9 cellular contexts compared by ENCODE assay signal in genomic region chr15:64844576-64845140, GRCh38. TPM values are rescaled to one million over a fixed set of nuclear protein-coding genes. Genes with fewer than 3 reads are reported as not detected.
DNase-seq lines count a peak whose midpoint lies in the region; TF ChIP-seq lines count a peak whose summit lies in the region.
"Had no signal": no experiment of that assay in that cellular context is flagged by ENCODE, and none has a peak within 500 bp of the region (broad histone marks: within the 10 kb centered on the region; RNA-seq: fewer than 3 reads in every experiment).

No MANE protein-coding gene starts in this region.

- POLR2A ChIA-PET in A673 (lab: Charles Lee; ENCODE audit: low non-redundant PET), result no interaction called here

- H3K4me1 ChIP-seq in iPS-15b (ENCODE audit: control insufficient read depth, insufficient read depth, low read length) (peaks cover 25% of the 10 kb centered on the region), suprapubic skin (peaks cover 66% of the 10 kb centered on the region), A673 (ENCODE audit: insufficient read depth, low read length, poor library complexity, severe bottlenecking) (peaks cover 8% of the 10 kb centered on the region)

- H3K9me3 ChIP-seq in iPS-15b (ENCODE audit: control insufficient read depth, insufficient read depth, low read length) (no peaks in the 10 kb centered on the region), suprapubic skin (no peaks in the 10 kb centered on the region), A673 (ENCODE audit: low read depth, low read length, poor library complexity, severe bottlenecking) (no peaks in the 10 kb centered on the region)

- no peaks in the 10 kb centered on the region for H3K27me3 ChIP-seq in iPS-15b (ENCODE audit: control insufficient read depth, insufficient read depth, low read length)
- no peaks in the 10 kb centered on the region for H3K27me3 ChIP-seq in suprapubic skin
- no peaks in the 10 kb centered on the region for H3K27me3 ChIP-seq in A673 (replicated peaks; ENCODE audit: insufficient read depth, low read depth, low read length, poor library complexity)

- TF ChIP-seq EP300 in suprapubic skin (IDR thresholded peaks at IDR 0.05), result no peak

- WGBS in suprapubic skin, result 41% methylated on average over 8 of the region's 8 CpGs

- H3K9ac ChIP-seq in iPS-15b (ENCODE audit: low read depth, low read length), result peak overlapping the region; percentile 57

- BruUV-seq in A673 (replicated peaks; lab: Mats Ljungman, UMichigan), result no TSS peak

- CTCF ChIA-PET in A673 (lab: Charles Lee), result no interaction called here

- no peak for TF ChIP-seq CTCF in suprapubic skin (IDR thresholded peaks at IDR 0.05)
- TF ChIP-seq CTCF in A673 (conservative IDR thresholded peaks at IDR 0.05; ENCODE audit: low read depth, low read length), result no peak

- DNase-seq in NCI-H82 (lab: John Stamatoyannopoulos, UW) (peak; percentile 62), NCI-H82 treated with DMSO at 0.1 percent for 48 hours (lab: John Stamatoyannopoulos, UW; ENCODE audit: unreplicated experiment) (no peak), suprapubic skin (ENCODE audit: low spot score in 2 of 2) (no peak), A673 (ENCODE audit: low spot score) (no peak), NCI-H2196 (lab: John Stamatoyannopoulos, UW; ENCODE audit: unreplicated experiment) (no peak), OCI-M2 (lab: John Stamatoyannopoulos, UW; ENCODE audit: unreplicated experiment) (no peak)
- DNase-seq in activated T-cell treated with anti-CD3 and anti-CD28 coated beads, Interleukin-2, amount 50 U/mL, for 48 hours, result peak; percentile 45 to 50
- DNase-seq: 8988T had no signal

- H3K4me3 ChIP-seq in iPS-15b (ENCODE audit: low read depth, low read length), result no peak overlapping the region
- peak overlapping the region; percentile 82 for H3K4me3 ChIP-seq in suprapubic skin
- no peak overlapping the region for H3K4me3 ChIP-seq in A673 (ENCODE audit: low read depth, low read length, poor library complexity, severe bottlenecking)

- TF ChIP-seq POLR2A in suprapubic skin (IDR thresholded peaks at IDR 0.05), result no peak

- H3K27ac ChIP-seq in suprapubic skin (peak overlapping the region; percentile 25), A673 (ENCODE audit: low read depth, low read length, poor library complexity, severe bottlenecking) (no peak overlapping the region)

- H3K36me3 ChIP-seq in iPS-15b (ENCODE audit: control insufficient read depth, insufficient read depth, low read length) (peaks cover 10% of the 10 kb centered on the region), suprapubic skin (peaks cover 14% of the 10 kb centered on the region), A673 (ENCODE audit: insufficient read depth, low read length, poor library complexity, severe bottlenecking) (no peaks in the 10 kb centered on the region)

- intact Hi-C loops in A673 (cut with micrococcal nuclease; ENCODE audit: unreplicated experiment), result no loop called here

RNA-seq across cellular contexts. Expression of gene PLEKHO2, which starts 2.9 kb away (rescaled TPM):
- 10 to 100 TPM in 1 of 4 donors, 1 to 10 TPM in 3; 6.7 to 13.8 (median 8.0) TPM for total RNA-seq in suprapubic skin
- 7.7 and 8.9 TPM in 2 replicates for total RNA-seq in A673 (2021)

RNA-seq across cellular contexts. Expression of gene PIF1, which starts 19.2 kb away (rescaled TPM):
- total RNA-seq in suprapubic skin (1 to 10 TPM in 3 of 4 donors, under 1 TPM in 1; 0.42 to 5.9 (median 1.5) TPM), A673 (2021) (60.4 and 65.7 TPM in 2 replicates)

Comparison
In these comparisons a context has a peak if more than half of its experiments do, and no peak if none do; other contexts are left out.
1. DNase-seq: peak in NCI-H82 (single experiment) and activated T-cell treated with anti-CD3 and anti-CD28 coated beads, Interleukin-2, amount 50 U/mL, for 48 hours (2 of 2); none in NCI-H82 treated with DMSO at 0.1 percent for 48 hours (single experiment), suprapubic skin (0 of 2), A673 (single experiment), NCI-H2196 (single experiment) and OCI-M2 (single experiment).